ENCODE assay signal across 22 cellular contexts in genomic region chr9:87620727-87621322, GRCh38.
DNase-seq lines count a peak whose midpoint lies in the region; ATAC-seq and TF ChIP-seq lines count a peak whose summit lies in the region.
"Had no signal": no experiment of that assay in that cellular context is flagged by ENCODE, and none has a peak within 500 bp of the region (broad histone marks: within the 10 kb centered on the region; RNA-seq: fewer than 3 reads in every experiment).

No MANE protein-coding gene starts in this region.

- no peaks in the 10 kb centered on the region for H3K27me3 Mint-ChIP-seq in activated CD4-positive, alpha-beta memory T cell treated with anti-CD3 and anti-CD28 coated beads, Interleukin-2, amount 10 ng/mL, durations not matched to agents 7 days and 5 days

- H3K27me3 ChIP-seq in BE2C (no peaks in the 10 kb centered on the region), osteoblast (ENCODE audit: insufficient read depth, low read length) (peaks cover 3% of the 10 kb centered on the region)
- H3K27me3 ChIP-seq: adrenal gland; BLaER1 treated with 17β-estradiol and CSF1 and Interleukin-3, amounts not matched to agents 10 nM and 100 nM; uterus had no signal

- CTCF ChIA-PET in activated CD4-positive, alpha-beta memory T cell treated with anti-CD3 and anti-CD28 coated beads, Interleukin-2, amount 10 ng/mL, durations not matched to agents 7 days and 5 days (lab: Charles Lee), result no interaction called here

- H3K4me1 Mint-ChIP-seq in activated CD4-positive, alpha-beta memory T cell treated with anti-CD3 and anti-CD28 coated beads, Interleukin-2, amount 10 ng/mL, durations not matched to agents 7 days and 5 days, result no peaks in the 10 kb centered on the region
- H3K4me1 Mint-ChIP-seq: activated CD4-positive, alpha-beta T cell treated with anti-CD3 and anti-CD28 coated beads for 36 hours; naive B cell had no signal

- no peaks in the 10 kb centered on the region for H3K9me3 Mint-ChIP-seq in activated CD4-positive, alpha-beta memory T cell treated with anti-CD3 and anti-CD28 coated beads, Interleukin-2, amount 10 ng/mL, durations not matched to agents 7 days and 5 days
- H3K9me3 Mint-ChIP-seq: H9 had no signal

- H3K27ac ChIP-seq in osteoblast (ENCODE audit: low read depth, low read length), result no peak overlapping the region
- H3K27ac ChIP-seq: adrenal gland; BLaER1 treated with 17β-estradiol and CSF1 and Interleukin-3, amounts not matched to agents 10 nM and 100 nM; SK-N-MC; uterus had no signal

- H3K79me2 ChIP-seq in osteoblast (ENCODE audit: insufficient read depth, low read length), result no peaks in the 10 kb centered on the region

- no peak overlapping the region for H3K27ac Mint-ChIP-seq in activated CD4-positive, alpha-beta memory T cell treated with anti-CD3 and anti-CD28 coated beads, Interleukin-2, amount 10 ng/mL, durations not matched to agents 7 days and 5 days
- H3K27ac Mint-ChIP-seq: activated CD4-positive, alpha-beta T cell treated with anti-CD3 and anti-CD28 coated beads for 36 hours had no signal

- no peaks in the 10 kb centered on the region for H3K9me3 ChIP-seq in BE2C
- no peaks in the 10 kb centered on the region for H3K9me3 ChIP-seq in osteoblast (ENCODE audit: low read depth, low read length)
- H3K9me3 ChIP-seq: adrenal gland, uterus had no signal

- DNase-seq in BE2C, result peak; percentile 53
- peak in 2 of 3 experiments; percentile 61 to 90 for DNase-seq in NCI-H1417 (lab: John Stamatoyannopoulos, UW)
- DNase-seq in cerebellar cortex (ENCODE audit: low spot score), result peak; percentile 33
- peak; percentile 40 for DNase-seq in left lobe of liver (ENCODE audit: low spot score)
- DNase-seq in osteoblast (ENCODE audit: insufficient read length, low spot score, missing footprints), result no peak
- no peak for DNase-seq in NK-92 treated with Interleukin-12 subunit alpha and Interleukin-12 subunit beta, amount 100 ng/mL, for 24 hours (lab: John Stamatoyannopoulos, UW)
- DNase-seq in activated CD4-positive, alpha-beta memory T cell treated with anti-CD3 and anti-CD28 coated beads, Interleukin-2, amount 10 ng/mL, durations not matched to agents 7 days and 5 days, result no peak
- DNase-seq: activated CD4-positive, alpha-beta T cell treated with anti-CD3 and anti-CD28 coated beads for 36 hours; activated T-cell treated with anti-CD3 and anti-CD28 coated beads, Interleukin-2, amount 50 U/mL, for 4 hours; COR-L47; DND-41; H9; Karpas-422; mesendoderm; naive B cell; RPMI8226; uterus had no signal

- no peak overlapping the region for H2AFZ ChIP-seq in osteoblast (ENCODE audit: low read length)

- TF ChIP-seq CTCF in BE2C (IDR thresholded peaks at IDR 0.05; ENCODE audit: low read depth, low read length) (no peak), osteoblast (IDR thresholded peaks at IDR 0.05; ENCODE audit: extremely low read depth, low read depth, low read length) (no peak)

- H3K4me1 ChIP-seq in BE2C (no peaks in the 10 kb centered on the region), osteoblast (ENCODE audit: insufficient read depth, low read length) (no peaks in the 10 kb centered on the region)
- H3K4me1 ChIP-seq: adrenal gland, uterus had no signal

- no peak overlapping the region for H3K4me2 ChIP-seq in osteoblast (ENCODE audit: insufficient read depth, low read length)
- H3K4me2 ChIP-seq: BLaER1 treated with 17β-estradiol and CSF1 and Interleukin-3, amounts not matched to agents 10 nM and 100 nM had no signal

- ATAC-seq in left lobe of liver (no peak), GM21576 (IDR thresholded peaks at IDR 0.05; ENCODE audit: unreplicated experiment) (no peak)
- ATAC-seq: activated CD4-positive, alpha-beta T cell treated with anti-CD3 and anti-CD28 coated beads for 36 hours; activated T-cell treated with anti-CD3 and anti-CD28 coated beads, Interleukin-2, amount 50 U/mL, for 4 hours; GM12878 had no signal

- peaks cover 3% of the 10 kb centered on the region for H4K20me1 ChIP-seq in osteoblast (ENCODE audit: insufficient read depth, low read length)

- H3K4me3 ChIP-seq in BE2C (ENCODE audit: low read depth, low read length) (no peak overlapping the region), osteoblast (ENCODE audit: insufficient read depth, low read length) (no peak overlapping the region)
- H3K4me3 ChIP-seq: adrenal gland; BLaER1 treated with 17β-estradiol and CSF1 and Interleukin-3, amounts not matched to agents 10 nM and 100 nM; GM12878; SK-N-MC; uterus had no signal

- POLR2A ChIA-PET in activated CD4-positive, alpha-beta memory T cell treated with anti-CD3 and anti-CD28 coated beads, Interleukin-2, amount 10 ng/mL, durations not matched to agents 7 days and 5 days (lab: Charles Lee), result no interaction called here

- H3K36me3 ChIP-seq in BE2C, result no peaks in the 10 kb centered on the region; the same call in 1 of the 2 replicates
- no peaks in the 10 kb centered on the region for H3K36me3 ChIP-seq in osteoblast (ENCODE audit: insufficient read depth, low read length)
- H3K36me3 ChIP-seq: adrenal gland, uterus had no signal

- no peak overlapping the region for H3K4me3 Mint-ChIP-seq in activated CD4-positive, alpha-beta memory T cell treated with anti-CD3 and anti-CD28 coated beads, Interleukin-2, amount 10 ng/mL, durations not matched to agents 7 days and 5 days
- H3K4me3 Mint-ChIP-seq: activated CD4-positive, alpha-beta T cell treated with anti-CD3 and anti-CD28 coated beads for 36 hours; activated T-cell treated with anti-CD3 and anti-CD28 coated beads, Interleukin-2, amount 50 U/mL, for 4 hours; H9; naive B cell had no signal

- no peaks in the 10 kb centered on the region for H3K36me3 Mint-ChIP-seq in activated CD4-positive, alpha-beta memory T cell treated with anti-CD3 and anti-CD28 coated beads, Interleukin-2, amount 10 ng/mL, durations not matched to agents 7 days and 5 days (ENCODE audit: low read depth)
- H3K36me3 Mint-ChIP-seq: naive B cell had no signal

Comparison
In these comparisons a context has a peak if more than half of its experiments do, and no peak if none do; other contexts are left out.
1. DNase-seq: peak in BE2C (single experiment), NCI-H1417 (2 of 3), cerebellar cortex (single experiment) and left lobe of liver (single experiment); none in osteoblast (single experiment), NK-92 treated with Interleukin-12 subunit alpha and Interleukin-12 subunit beta, amount 100 ng/mL, for 24 hours (single experiment) and activated CD4-positive, alpha-beta memory T cell treated with anti-CD3 and anti-CD28 coated beads, Interleukin-2, amount 10 ng/mL, durations not matched to agents 7 days and 5 days (single experiment).